ENCODE assay signal across 8 cellular contexts in the genomic region with DNA sequence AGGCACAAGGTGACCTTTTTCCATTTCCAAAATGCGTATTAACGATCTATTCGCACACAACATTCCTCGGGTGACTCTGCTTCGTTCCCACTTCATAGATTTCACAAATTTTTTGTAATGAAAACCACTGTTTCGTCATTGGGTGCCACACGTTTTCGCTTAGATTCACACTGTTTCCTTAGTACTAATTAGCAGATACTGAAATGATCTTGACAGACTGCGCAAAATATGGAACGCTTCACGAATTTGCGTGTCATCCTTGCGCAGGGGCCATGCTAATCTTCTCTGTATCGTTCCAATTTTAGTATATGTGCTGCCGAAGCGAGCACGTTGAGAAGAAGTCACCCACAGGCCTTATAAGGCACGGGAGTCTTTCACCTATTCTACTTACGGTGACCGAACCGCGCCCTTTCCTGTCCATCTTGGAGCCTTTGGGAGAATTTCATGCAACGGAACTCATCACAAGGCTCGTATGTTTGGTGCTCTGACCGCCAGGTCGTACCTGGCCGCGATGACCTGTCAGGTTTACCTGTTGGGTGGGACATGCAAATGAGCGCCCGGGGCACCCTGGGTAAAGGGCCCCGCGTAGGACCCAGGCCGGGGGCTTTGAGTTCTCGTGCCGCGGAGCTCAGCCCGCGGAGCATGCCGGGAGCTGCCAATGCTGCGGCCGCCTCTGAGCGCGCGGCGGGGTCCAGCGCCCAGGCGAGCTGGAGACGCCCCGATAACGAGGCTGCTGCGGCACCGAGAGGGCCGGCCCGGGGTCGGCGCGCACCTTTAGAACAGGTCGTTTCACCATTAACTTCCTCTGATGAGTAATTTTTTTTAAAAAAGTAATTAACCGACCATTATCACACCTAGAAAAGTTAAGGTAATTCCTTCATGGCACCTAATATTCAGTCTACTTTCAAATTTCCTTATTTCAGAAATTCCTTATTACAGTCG. TPM values are rescaled to one million over a fixed set of nuclear protein-coding genes. Genes with fewer than 3 reads are reported as not detected.
DNase-seq lines count a peak whose midpoint lies in the region; ATAC-seq and TF ChIP-seq lines count a peak whose summit lies in the region.

A gene (minus strand): TSS at position 329 of the 942 bp plus-strand sequence.

- no peaks in the 10 kb centered on the region for H3K9me3 Mint-ChIP-seq in activated CD4-positive, alpha-beta T cell treated with anti-CD3 and anti-CD28 coated beads, Interleukin-2, amount 10 ng/mL, durations not matched to agents 7 days and 5 days

- intact Hi-C loops in left lung (cut with DNase I) = no loop called here

- POLR2A ChIA-PET in activated CD4-positive, alpha-beta T cell treated with anti-CD3 and anti-CD28 coated beads, Interleukin-2, amount 10 ng/mL, durations not matched to agents 7 days and 5 days (lab: Charles Lee) = interaction anchor here (0.7 kb wide), 1 partner anchor 51 kb away, joined by 3 read pairs; no protein-coding TSS in a partner anchor

- DNase-seq in Ammon's horn (ENCODE audit: low spot score) (peak; percentile 78), GM19238 (ENCODE audit: insufficient read length, low spot score) (peak; percentile 52), NCI-H460 (ENCODE audit: extremely low read depth, low read depth) (peak; percentile 84), cortex of kidney (lab: John Stamatoyannopoulos, UW) (peak; percentile 48), left lung (peak; percentile 87 to 92)
- DNase-seq in activated CD4-positive, alpha-beta T cell treated with anti-CD3 and anti-CD28 coated beads, Interleukin-2, amount 10 ng/mL, durations not matched to agents 7 days and 5 days = peak; percentile 84
- peak; percentile 85 for DNase-seq in stimulated activated CD4-positive, alpha-beta T cell treated with anti-CD3 and anti-CD28 coated beads, Interleukin-2, amount 100 ng/mL, for 4 hours (ENCODE audit: low read depth)

- H3K4me1 ChIP-seq in left lung = peaks cover 9 to 31% of the 10 kb centered on the region in 2 donors

- no peaks in the 10 kb centered on the region for H3K9me3 ChIP-seq in left lung

- H3K27ac ChIP-seq in left lung = peak within 1 kb of the TSS; percentile 80 to 88

- peaks cover 2% of the 10 kb centered on the region for H3K36me3 Mint-ChIP-seq in activated CD4-positive, alpha-beta T cell treated with anti-CD3 and anti-CD28 coated beads, Interleukin-2, amount 10 ng/mL, durations not matched to agents 7 days and 5 days (ENCODE audit: low read depth)

- no peak for TF ChIP-seq CTCF in left lung (IDR thresholded peaks at IDR 0.05)

- H3K27ac Mint-ChIP-seq in activated CD4-positive, alpha-beta T cell treated with anti-CD3 and anti-CD28 coated beads, Interleukin-2, amount 10 ng/mL, durations not matched to agents 7 days and 5 days = peak within 1 kb of the TSS; percentile 97

- no peaks in the 10 kb centered on the region for H3K36me3 ChIP-seq in left lung

- CTCF ChIA-PET in activated CD4-positive, alpha-beta T cell treated with anti-CD3 and anti-CD28 coated beads, Interleukin-2, amount 10 ng/mL, durations not matched to agents 7 days and 5 days (lab: Charles Lee) = no interaction called here

- ATAC-seq in HG03432 (IDR thresholded peaks at IDR 0.05; ENCODE audit: unreplicated experiment) (peak; percentile 81), left lung (peak; percentile 94)

- peak within 1 kb of the TSS; percentile 86 for H3K4me3 Mint-ChIP-seq in activated CD4-positive, alpha-beta T cell treated with anti-CD3 and anti-CD28 coated beads, Interleukin-2, amount 10 ng/mL, durations not matched to agents 7 days and 5 days

- H3K27me3 ChIP-seq in left lung = peaks cover 0 to 23% of the 10 kb centered on the region in 2 donors

- peaks cover 48% of the 10 kb centered on the region for H3K4me1 Mint-ChIP-seq in activated CD4-positive, alpha-beta T cell treated with anti-CD3 and anti-CD28 coated beads, Interleukin-2, amount 10 ng/mL, durations not matched to agents 7 days and 5 days

- peak within 1 kb of the TSS; percentile 60 to 61 for H3K4me3 ChIP-seq in left lung

- H3K27me3 Mint-ChIP-seq in activated CD4-positive, alpha-beta T cell treated with anti-CD3 and anti-CD28 coated beads, Interleukin-2, amount 10 ng/mL, durations not matched to agents 7 days and 5 days = peaks cover 8% of the 10 kb centered on the region

RNA-seq across cellular contexts. Expression of the gene that starts here (rescaled TPM):
- total RNA-seq in NCI-H460 (2014; rRNA removed; shearing (Covaris generic)) = not detected in 2 replicates
- polyA plus RNA-seq in NCI-H460 (2014; cell fraction: nucleus; rRNA removed) = not detected in 2 replicates
- not detected for total RNA-seq in activated CD4-positive, alpha-beta T cell treated with anti-CD3 and anti-CD28 coated beads, Interleukin-2, amount 10 ng/mL, durations not matched to agents 7 days and 5 days
- not detected for total RNA-seq in left lung

Comparison
In these comparisons a context has a peak if more than half of its experiments do, and no peak if none do; other contexts are left out.
1. Peak in every context shown above with its lines: DNase-seq, ATAC-seq, H3K4me3 ChIP-seq and H3K27ac ChIP-seq.
2. Peak in DNase-seq in NCI-H460; RNA of the gene not detected or under 1 TPM.
3. Peak in DNase-seq in activated CD4-positive, alpha-beta T cell treated with anti-CD3 and anti-CD28 coated beads, Interleukin-2, amount 10 ng/mL, durations not matched to agents 7 days and 5 days; RNA of the gene not detected or under 1 TPM.
4. Peak in DNase-seq, ATAC-seq, H3K4me3 ChIP-seq and H3K27ac ChIP-seq in left lung; RNA of the gene not detected or under 1 TPM.